ENCODE assay signal across 11 cellular contexts in genomic region chr2:8116661-8117060, GRCh38.
DNase-seq lines count a peak whose midpoint lies in the region; ATAC-seq and TF ChIP-seq lines count a peak whose summit lies in the region.
"Had no signal": no experiment of that assay in that cellular context is flagged by ENCODE, and none has a peak within 500 bp of the region (broad histone marks: within the 10 kb centered on the region; RNA-seq: fewer than 3 reads in every experiment).

No MANE protein-coding gene starts in this region.

- ATAC-seq in GM19372 (IDR thresholded peaks at IDR 0.05; ENCODE audit: low read depth, unreplicated experiment) (peak; percentile 99), HG02938 (IDR thresholded peaks at IDR 0.05; ENCODE audit: unreplicated experiment) (peak; percentile 95)
- ATAC-seq: A549 had no signal

- no peak overlapping the region for H3K4me3 Mint-ChIP-seq in Caco-2 (ENCODE audit: unreplicated experiment)
- H3K4me3 Mint-ChIP-seq: brain had no signal

- no peak overlapping the region for H2BK120ac ChIP-seq in mesenchymal stem cell (ENCODE audit: low read depth, low read length)

- BruUV-seq in Caco-2 (replicated peaks; lab: Mats Ljungman, UMichigan) (no TSS peak), PC-9 (replicated peaks; lab: Mats Ljungman, UMichigan) (no TSS peak)

- no peaks in the 10 kb centered on the region for H3K36me3 Mint-ChIP-seq in Caco-2 (ENCODE audit: insufficient read depth, unreplicated experiment)
- H3K36me3 Mint-ChIP-seq: brain had no signal

- no peak overlapping the region for H2AFZ ChIP-seq in PC-9
- no peak overlapping the region for H2AFZ ChIP-seq in mesenchymal stem cell (ENCODE audit: low read depth, low read length)

- H3K9me3 ChIP-seq in BLaER1 (no peaks in the 10 kb centered on the region), Caco-2 (no peaks in the 10 kb centered on the region), PC-9 (ENCODE audit: insufficient read depth, low read depth) (no peaks in the 10 kb centered on the region), mesenchymal stem cell (ENCODE audit: control insufficient read depth, low read length) (no peaks in the 10 kb centered on the region)
- H3K9me3 ChIP-seq: A549 had no signal

- WGBS in mesenchymal stem cell = 91% methylated on average over 7 of the region's 7 CpGs

- no peaks in the 10 kb centered on the region for H3K27me3 Mint-ChIP-seq in Caco-2 (ENCODE audit: insufficient read depth, unreplicated experiment)
- H3K27me3 Mint-ChIP-seq: brain had no signal

- H3K4me1 ChIP-seq in BLaER1 (peaks cover 10% of the 10 kb centered on the region), Caco-2 (peaks cover 30% of the 10 kb centered on the region), PC-9 (replicated peaks; ENCODE audit: insufficient read depth) (no peaks in the 10 kb centered on the region), mesenchymal stem cell (ENCODE audit: control insufficient read depth, insufficient read depth, low read depth, low read length) (peaks cover 3% of the 10 kb centered on the region)

- no peak overlapping the region for H2BK5ac ChIP-seq in mesenchymal stem cell (ENCODE audit: low read depth, low read length, poor library complexity, severe bottlenecking)

- H3K9me2 ChIP-seq in PC-9 (ENCODE audit: insufficient read depth) = no peaks in the 10 kb centered on the region

- no peaks in the 10 kb centered on the region for H3F3A ChIP-seq in PC-9 (ENCODE audit: insufficient read depth, low read depth)

- H3K79me2 ChIP-seq in PC-9 (ENCODE audit: low read depth) = no peaks in the 10 kb centered on the region

- no peak overlapping the region for H3K4me3 ChIP-seq in BLaER1
- no peak overlapping the region for H3K4me3 ChIP-seq in Caco-2 (ENCODE audit: low read depth, low read length)
- no peak overlapping the region for H3K4me3 ChIP-seq in PC-9
- no peak overlapping the region for H3K4me3 ChIP-seq in mesenchymal stem cell (ENCODE audit: insufficient read depth in 1 of 2, low read depth in 1 of 2, low read length in 2 of 2)
- H3K4me3 ChIP-seq: A549, skin epidermis had no signal

- H2BK15ac ChIP-seq in mesenchymal stem cell (ENCODE audit: low read depth, poor library complexity, severe bottlenecking) = no peak overlapping the region

- CTCF ChIA-PET in Caco-2 (lab: Charles Lee) (no interaction called here), PC-9 (lab: Charles Lee) (no interaction called here)

- H3K23ac ChIP-seq in mesenchymal stem cell (ENCODE audit: low read length in 2 of 2) = no peak overlapping the region

- POLR2A ChIA-PET in Caco-2 (lab: Charles Lee) = no interaction called here
- POLR2A ChIA-PET in PC-9 (lab: Charles Lee; ENCODE audit: unreplicated experiment) = no interaction called here

- intact Hi-C loops in Caco-2 (cut with micrococcal nuclease; ENCODE audit: unreplicated experiment) = no loop called here
- intact Hi-C loops in PC-9 (cut with micrococcal nuclease; ENCODE audit: unreplicated experiment) = no loop called here

- H3K9ac ChIP-seq in BLaER1 (no peak overlapping the region), mesenchymal stem cell (ENCODE audit: low read length) (no peak overlapping the region)

- no peak overlapping the region for H2AK5ac ChIP-seq in mesenchymal stem cell (ENCODE audit: low read length, severe bottlenecking)

- no peaks in the 10 kb centered on the region for H4K20me1 ChIP-seq in BLaER1
- H4K20me1 ChIP-seq in PC-9 (ENCODE audit: insufficient read depth) = no peaks in the 10 kb centered on the region

- TF ChIP-seq CTCF in Caco-2 (IDR thresholded peaks at IDR 0.05; ENCODE audit: insufficient read depth in 1 of 2, low read depth in 1 of 2, low read length in 1 of 2, severe bottlenecking in 1 of 2, unreplicated experiment in 1 of 2) (no peak), PC-9 (conservative IDR thresholded peaks at IDR 0.05) (no peak)

- H3K14ac ChIP-seq in mesenchymal stem cell (ENCODE audit: low read length in 2 of 2) = no peak overlapping the region

- H3K36me3 ChIP-seq in BLaER1 (no peaks in the 10 kb centered on the region), Caco-2 (ENCODE audit: control insufficient read depth, insufficient read depth, low read length) (no peaks in the 10 kb centered on the region), PC-9 (ENCODE audit: low read depth) (no peaks in the 10 kb centered on the region), mesenchymal stem cell (ENCODE audit: control insufficient read depth in 1 of 2, insufficient read depth in 2 of 2, low read depth in 1 of 2, low read length in 2 of 2) (no peaks in the 10 kb centered on the region)

- H3K79me1 ChIP-seq in mesenchymal stem cell (replicated peaks; ENCODE audit: low read length, poor library complexity, severe bottlenecking) = no peaks in the 10 kb centered on the region

- no peak overlapping the region for H4K91ac ChIP-seq in mesenchymal stem cell (ENCODE audit: low read length)

- peak; percentile 53 for DNase-seq in NAMALWA (ENCODE audit: low spot score)
- DNase-seq in Caco-2 = no peak
- no peak for DNase-seq in T1000 (lab: John Stamatoyannopoulos, UW)
- DNase-seq in PC-9 = no peak
- DNase-seq in mesenchymal stem cell = no peak

- H3K4me1 Mint-ChIP-seq in Caco-2 (ENCODE audit: low read depth, unreplicated experiment) = peaks cover 29% of the 10 kb centered on the region

- no peaks in the 10 kb centered on the region for H3K9me3 Mint-ChIP-seq in Caco-2 (ENCODE audit: unreplicated experiment)

- no peak overlapping the region for H2BK12ac ChIP-seq in mesenchymal stem cell (ENCODE audit: low read length in 2 of 2)

- no peak overlapping the region for H3K27ac Mint-ChIP-seq in Caco-2 (ENCODE audit: unreplicated experiment)

- no peaks in the 10 kb centered on the region for H3K27me3 ChIP-seq in BLaER1
- no peaks in the 10 kb centered on the region for H3K27me3 ChIP-seq in Caco-2 (replicated peaks; ENCODE audit: control insufficient read depth, insufficient read depth, low read length)
- peaks cover 54% of the 10 kb centered on the region for H3K27me3 ChIP-seq in PC-9 (ENCODE audit: insufficient read depth, low read depth)
- H3K27me3 ChIP-seq in mesenchymal stem cell (ENCODE audit: control insufficient read depth in 1 of 2, insufficient read depth in 1 of 2, low read length in 2 of 2) = no peaks in the 10 kb centered on the region

- H3K27ac ChIP-seq in BLaER1 (no peak overlapping the region), PC-9 (no peak overlapping the region), mesenchymal stem cell (ENCODE audit: low read length, poor library complexity, severe bottlenecking) (no peak overlapping the region)
- H3K27ac ChIP-seq: A549, skin epidermis had no signal

- no peak overlapping the region for H3K18ac ChIP-seq in mesenchymal stem cell (ENCODE audit: low read depth in 1 of 2, low read length in 2 of 2)

- no peak overlapping the region for H3K4ac ChIP-seq in mesenchymal stem cell (ENCODE audit: low read depth in 1 of 2, low read length in 2 of 2)

- peak overlapping the region; percentile 22 for H3K4me2 ChIP-seq in BLaER1
- no peak overlapping the region for H3K4me2 ChIP-seq in PC-9
- H3K4me2 ChIP-seq in mesenchymal stem cell (ENCODE audit: low read length, poor library complexity, severe bottlenecking) = no peak overlapping the region
- H3K4me2 ChIP-seq: A549 had no signal

- H4K8ac ChIP-seq in mesenchymal stem cell (ENCODE audit: low read length) = no peak overlapping the region
